Comparison of ENCODE assay signal across 31 cellular contexts in the genomic region with DNA sequence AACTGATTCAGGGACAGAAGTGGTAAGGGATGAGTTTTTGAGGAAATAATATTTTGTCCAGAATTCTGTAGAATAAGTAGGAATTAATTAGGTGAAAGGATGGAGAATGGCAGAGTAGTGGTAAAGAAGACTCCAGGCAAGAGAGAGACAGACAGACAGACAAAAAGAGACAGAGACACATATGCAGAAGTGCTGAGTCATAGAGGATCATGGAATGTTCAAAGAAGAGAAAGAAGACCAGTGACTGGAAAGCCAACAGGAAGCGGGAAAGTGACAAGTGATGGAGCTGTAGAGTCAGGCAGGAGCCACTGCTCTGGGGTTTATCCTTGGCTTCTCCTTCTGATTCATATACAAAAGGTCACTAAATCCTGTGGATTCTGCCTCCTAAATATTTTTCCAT.
DNase-seq lines count a peak whose midpoint lies in the region; ATAC-seq, FAIRE-seq and TF ChIP-seq lines count a peak whose summit lies in the region.
"Had no signal": no experiment of that assay in that cellular context is flagged by ENCODE, and none has a peak within 500 bp of the region (broad histone marks: within the 10 kb centered on the region; RNA-seq: fewer than 3 reads in every experiment).

No MANE protein-coding gene starts in this region.

- no peak for FAIRE-seq in A549 (lab: Jason Lieb, UNC)
- FAIRE-seq: endometrium, GM12878 had no signal

- H3K4me2 ChIP-seq in A549 (no peak overlapping the region), GM23338 (no peak overlapping the region)
- H3K4me2 ChIP-seq: smooth muscle cell had no signal

- CTCF ChIA-PET in A549 (lab: Yijun Ruan, JAX): no interaction called here

- H3K4me1 Mint-ChIP-seq in GM23338: peaks cover 3% of the 10 kb centered on the region; the same call in 1 of the 3 replicates
- H3K4me1 Mint-ChIP-seq: activated CD8-positive, alpha-beta memory T cell treated with anti-CD3 and anti-CD28 coated beads, Interleukin-2, amount 10 ng/mL, durations not matched to agents 7 days and 5 days; activated naive CD4-positive, alpha-beta T cell treated with anti-CD3 and anti-CD28 coated beads, Interleukin-2, amount 50 U/mL, for 24 hours; IgD-negative memory B cell had no signal

- peak in 1 of 2 experiments; percentile 28 for DNase-seq in A549 (ENCODE audit: low read depth in 1 of 2, low spot score in 1 of 2)
- peak; percentile 8 for DNase-seq in GM23338 (ENCODE audit: low spot score)
- DNase-seq in SK-MEL-5 (ENCODE audit: low read depth, low spot score): peak; percentile 5
- peak; percentile 29 for DNase-seq in fibroblast of mammary gland (ENCODE audit: low read depth)
- no peak for DNase-seq in SIG-M5 treated with dmso at 0.1 percent for 504 hours (lab: John Stamatoyannopoulos, UW; ENCODE audit: unreplicated experiment)
- no peak for DNase-seq in dermis blood vessel endothelial cell
- DNase-seq in WERI-Rb-1: no peak
- no peak for DNase-seq in mesenteric fat pad (ENCODE audit: low spot score)
- DNase-seq: activated CD4-positive, alpha-beta T cell treated with anti-CD3 and anti-CD28 coated beads, Interleukin-2, amount 50 U/mL, for 1 hour; activated CD8-positive, alpha-beta memory T cell treated with anti-CD3 and anti-CD28 coated beads, Interleukin-2, amount 10 ng/mL, durations not matched to agents 7 days and 5 days; anterior cingulate cortex; caudate nucleus; DMS79; glutamatergic neuron; kidney glomerular epithelial cell; MM.1S; NCI-H1417 treated with DMSO at 0.1 percent for 48 hours; NCI-H2081 treated with DMSO at 0.1 percent for 48 hours; NCI-H510A; Peyer's patch; stimulated activated CD4-positive, alpha-beta T cell treated with anti-CD3 and anti-CD28 coated beads, Interleukin-2, amount 100 ng/mL, for 24 hours; upper lobe of right lung had no signal

- no peaks in the 10 kb centered on the region for H3K79me2 ChIP-seq in GM23338 (replicated peaks; ENCODE audit: insufficient read depth)

- H3K36me3 Mint-ChIP-seq in GM23338 (ENCODE audit: low read depth): no peaks in the 10 kb centered on the region
- H3K36me3 Mint-ChIP-seq: activated CD8-positive, alpha-beta memory T cell treated with anti-CD3 and anti-CD28 coated beads, Interleukin-2, amount 10 ng/mL, durations not matched to agents 7 days and 5 days; activated naive CD4-positive, alpha-beta T cell treated with anti-CD3 and anti-CD28 coated beads, Interleukin-2, amount 50 U/mL, for 24 hours had no signal

- H3K36me3 ChIP-seq in GM23338 (ENCODE audit: insufficient read depth) (no peaks in the 10 kb centered on the region), WERI-Rb-1 (no peaks in the 10 kb centered on the region)
- H3K36me3 ChIP-seq: Peyer's patch, upper lobe of right lung had no signal

- in situ Hi-C loops in SK-MEL-5 (cut with HindIII; ENCODE audit: low pct_unique_long_range_greater_than_20kb, low sequenced_read_pairs): no loop called here

- TF ChIP-seq EP300 in A549 (IDR thresholded peaks at IDR 0.05): no peak

- H3K4me1 ChIP-seq in A549: peaks cover 5% of the 10 kb centered on the region; the same call in 2 of the 3 replicates
- no peaks in the 10 kb centered on the region for H3K4me1 ChIP-seq in GM23338 (ENCODE audit: insufficient read depth)
- H3K4me1 ChIP-seq: Peyer's patch, upper lobe of right lung had no signal

- H4K20me1 ChIP-seq in GM23338 (replicated peaks; ENCODE audit: insufficient read depth): no peaks in the 10 kb centered on the region

- peak overlapping the region; percentile 23 to 68; a peak in 4 of 6 replicates for H3K27ac ChIP-seq in A549
- H3K27ac ChIP-seq in GM23338 (ENCODE audit: low read depth): no peak overlapping the region
- H3K27ac ChIP-seq in WERI-Rb-1: no peak overlapping the region
- H3K27ac ChIP-seq: Peyer's patch, upper lobe of right lung, VCaP had no signal

- no peak for TF ChIP-seq POLR2A in A549 (IDR thresholded peaks at IDR 0.05; ENCODE audit: low read length)

- H3F3A ChIP-seq in GM23338 (replicated peaks; ENCODE audit: low read depth): no peaks in the 10 kb centered on the region

- H3K9me2 ChIP-seq in GM23338 (ENCODE audit: insufficient read depth): no peaks in the 10 kb centered on the region

- H3K9me3 ChIP-seq in A549 (no peaks in the 10 kb centered on the region), WERI-Rb-1 (ENCODE audit: severe bottlenecking) (no peaks in the 10 kb centered on the region)
- H3K9me3 ChIP-seq: Peyer's patch, upper lobe of right lung had no signal

- no peak overlapping the region for H2AFZ ChIP-seq in GM23338

- H3K27me3 Mint-ChIP-seq in GM23338 (ENCODE audit: insufficient read depth, low read depth, poor library complexity): peaks cover 2% of the 10 kb centered on the region
- H3K27me3 Mint-ChIP-seq: activated naive CD4-positive, alpha-beta T cell treated with anti-CD3 and anti-CD28 coated beads, Interleukin-2, amount 50 U/mL, for 24 hours; dendritic cell treated with granulocyte-macrophage colony-stimulating factor and Interleukin-4, amounts not matched to agents 40 ng/mL and 50 ng/mL, for 4 days had no signal

- TF ChIP-seq RAD21 in A549 (conservative IDR thresholded peaks at IDR 0.05 in 1 of 2, IDR thresholded peaks at IDR 0.05 in 1 of 2): no peak

- ATAC-seq in A549 (no peak), GM23338 (no peak)
- ATAC-seq: activated CD8-positive, alpha-beta memory T cell treated with anti-CD3 and anti-CD28 coated beads, Interleukin-2, amount 10 ng/mL, durations not matched to agents 7 days and 5 days; GM12878; SK-N-SH treated with all-trans-retinoic acid at 6 μM for 48 hours; upper lobe of right lung had no signal

- TF ChIP-seq CTCF in A549 (IDR thresholded peaks at IDR 0.05) (no peak), GM23338 (conservative IDR thresholded peaks at IDR 0.05; ENCODE audit: low read depth in 2 of 2) (no peak), fibroblast of mammary gland (conservative IDR thresholded peaks at IDR 0.05; ENCODE audit: control insufficient read depth, insufficient read depth, low read depth, low read length) (no peak), WERI-Rb-1 (IDR thresholded peaks at IDR 0.05; ENCODE audit: low read depth, low read length) (no peak)

- no peaks in the 10 kb centered on the region; the same call in 2 of the 3 replicates for H3K9me3 Mint-ChIP-seq in GM23338
- H3K9me3 Mint-ChIP-seq: activated naive CD4-positive, alpha-beta T cell treated with anti-CD3 and anti-CD28 coated beads, Interleukin-2, amount 50 U/mL, for 24 hours; activated T-helper 1 cell treated with anti-CD3 and anti-CD28 coated beads, Interleukin-12 subunit alpha, Interleukin-12 subunit beta, Interleukin-2, Interleukin-4 antibody, amounts not matched to agents 30 ng/mL and 10 ng/mL and 1 ng/mL, durations not matched to agents 14 hours and 24 hours and 36 hours; dendritic cell treated with granulocyte-macrophage colony-stimulating factor and Interleukin-4, amounts not matched to agents 40 ng/mL and 50 ng/mL, for 4 days; IgD-negative memory B cell had no signal

- H3K4me3 Mint-ChIP-seq in GM23338: no peak overlapping the region
- H3K4me3 Mint-ChIP-seq: activated CD8-positive, alpha-beta memory T cell treated with anti-CD3 and anti-CD28 coated beads, Interleukin-2, amount 10 ng/mL, durations not matched to agents 7 days and 5 days; activated naive CD4-positive, alpha-beta T cell treated with anti-CD3 and anti-CD28 coated beads, Interleukin-2, amount 50 U/mL, for 24 hours; activated T-helper 1 cell treated with anti-CD3 and anti-CD28 coated beads, Interleukin-12 subunit alpha, Interleukin-12 subunit beta, Interleukin-2, Interleukin-4 antibody, amounts not matched to agents 30 ng/mL and 10 ng/mL and 1 ng/mL, durations not matched to agents 14 hours and 24 hours and 36 hours; dendritic cell treated with granulocyte-macrophage colony-stimulating factor and Interleukin-4, amounts not matched to agents 40 ng/mL and 50 ng/mL, for 4 days; IgD-negative memory B cell had no signal

- H3K27me3 ChIP-seq in GM23338 (ENCODE audit: insufficient read depth): no peaks in the 10 kb centered on the region
- H3K27me3 ChIP-seq in WERI-Rb-1 (ENCODE audit: insufficient read depth, low read depth, severe bottlenecking): no peaks in the 10 kb centered on the region
- H3K27me3 ChIP-seq: Peyer's patch, upper lobe of right lung had no signal

- H3K4me3 ChIP-seq in A549: no peak overlapping the region
- no peak overlapping the region for H3K4me3 ChIP-seq in GM23338
- H3K4me3 ChIP-seq in fibroblast of mammary gland (ENCODE audit: control insufficient read depth, low read depth, low read length): no peak overlapping the region
- H3K4me3 ChIP-seq in WERI-Rb-1 (ENCODE audit: low read depth, low read length): no peak overlapping the region
- H3K4me3 ChIP-seq: GM12878, Peyer's patch, smooth muscle cell, upper lobe of right lung had no signal

- WGBS in A549 (ENCODE audit: missing lambda C conversion rate): 100% methylated on average over 1 of the region's 1 CpG

- POLR2A ChIA-PET in A549 (lab: Yijun Ruan, JAX): no interaction called here

- H3K27ac Mint-ChIP-seq in GM23338: peak overlapping the region; percentile 16; the same call in 1 of the 2 replicates
- H3K27ac Mint-ChIP-seq: activated CD8-positive, alpha-beta memory T cell treated with anti-CD3 and anti-CD28 coated beads, Interleukin-2, amount 10 ng/mL, durations not matched to agents 7 days and 5 days; activated naive CD4-positive, alpha-beta T cell treated with anti-CD3 and anti-CD28 coated beads, Interleukin-2, amount 50 U/mL, for 24 hours; activated T-helper 1 cell treated with anti-CD3 and anti-CD28 coated beads, Interleukin-12 subunit alpha, Interleukin-12 subunit beta, Interleukin-2, Interleukin-4 antibody, amounts not matched to agents 30 ng/mL and 10 ng/mL and 1 ng/mL, durations not matched to agents 14 hours and 24 hours and 36 hours; dendritic cell treated with granulocyte-macrophage colony-stimulating factor and Interleukin-4, amounts not matched to agents 40 ng/mL and 50 ng/mL, for 4 days had no signal

TF ChIP-seq in A549, 52 proteins besides CTCF, POLR2A, EP300 and RAD21:
- TF ChIP-seq CBX8 (IDR thresholded peaks at IDR 0.05): no peak
- TF ChIP-seq ZFP36 (IDR thresholded peaks at IDR 0.05; ENCODE audit: borderline replicate concordance, partially characterized antibody): no peak
- peak; percentile 84 for TF ChIP-seq MAFK (IDR thresholded peaks at IDR 0.05; ENCODE audit: partially characterized antibody)
- peak; percentile 76 for TF ChIP-seq NFE2L2 (conservative IDR thresholded peaks at IDR 0.05; ENCODE audit: low read length)
TF ChIP-seq in A549: peak in this region for 2.

TF ChIP-seq in GM23338, 12 proteins besides CTCF, POLR2A, EP300 and RAD21:
- no peak for TF ChIP-seq ZNF331 (CRISPR knock-in tag; IDR thresholded peaks at IDR 0.05; ENCODE audit: low read depth)
- TF ChIP-seq CREB1 (CRISPR knock-in tag; IDR thresholded peaks at IDR 0.05; ENCODE audit: low read depth): no peak
- no peak for TF ChIP-seq JUNB (IDR thresholded peaks at IDR 0.05; ENCODE audit: unreplicated experiment)
- no peak for TF ChIP-seq STAT1 (IDR thresholded peaks at IDR 0.05; ENCODE audit: unreplicated experiment)
- no peak for TF ChIP-seq POLR2AphosphoS5 (IDR thresholded peaks at IDR 0.05; ENCODE audit: low read depth)

Comparison
In these comparisons a context has a peak if more than half of its experiments do, and no peak if none do; other contexts are left out.
1. DNase-seq: peak in GM23338 (single experiment), SK-MEL-5 (single experiment) and fibroblast of mammary gland (single experiment); none in SIG-M5 treated with dmso at 0.1 percent for 504 hours (single experiment), dermis blood vessel endothelial cell (single experiment), WERI-Rb-1 (single experiment) and mesenteric fat pad (single experiment).
2. H3K27ac ChIP-seq: peak in A549 (2 of 2); none in GM23338 (single experiment) and WERI-Rb-1 (single experiment).